ENCODE assay signal across 8 cellular contexts in the genomic region with DNA sequence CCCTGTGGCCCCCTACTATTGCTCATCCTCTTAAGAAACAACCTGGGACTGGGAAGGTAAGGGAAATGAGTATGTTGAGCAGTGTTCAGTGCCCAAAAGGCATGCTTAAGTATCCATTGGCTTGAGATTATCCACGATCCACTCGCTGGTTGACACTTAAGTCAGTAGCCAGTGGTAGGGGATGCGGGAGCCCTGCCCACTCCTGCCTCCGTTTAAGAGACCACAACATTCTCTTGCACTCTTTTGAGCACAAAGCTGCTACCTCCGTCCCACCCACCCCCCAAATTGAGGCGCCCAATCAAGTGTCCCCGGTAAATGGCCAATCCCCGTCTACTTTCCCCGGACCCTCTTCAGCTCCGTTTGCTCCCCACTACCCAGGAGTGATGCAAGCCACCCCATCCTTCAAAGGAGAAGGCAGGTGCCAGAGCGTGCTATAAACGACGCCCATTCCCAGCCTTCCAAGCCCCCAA. TPM values are rescaled to one million over a fixed set of nuclear protein-coding genes. Genes with fewer than 3 reads are reported as not detected.
A peak's percentile ranks its signal among the peaks of the same experiment; 100 is the strongest.
DNase-seq lines count a peak whose midpoint lies in the region; ATAC-seq and TF ChIP-seq lines count a peak whose summit lies in the region.

No MANE protein-coding gene starts in this region.

- H3K36me3 ChIP-seq in OCI-LY3 (replicated peaks; ENCODE audit: low read depth, low read length) (peaks cover 17% of the 10 kb centered on the region), endodermal cell (ENCODE audit: control insufficient read depth, insufficient read depth, low read length) (peaks cover 23% of the 10 kb centered on the region), osteoblast (ENCODE audit: insufficient read depth, low read length) (peaks cover 16% of the 10 kb centered on the region)

- H3K27ac ChIP-seq in OCI-LY3 (ENCODE audit: low read length) (no peak overlapping the region), endodermal cell (ENCODE audit: low read depth, low read length) (peak overlapping the region; percentile 57), osteoblast (ENCODE audit: low read depth, low read length) (peak overlapping the region; percentile 64)

- H3K4me2 ChIP-seq in OCI-LY3 (ENCODE audit: low read length) (peak overlapping the region; percentile 91), osteoblast (ENCODE audit: insufficient read depth, low read length) (peak overlapping the region; percentile 78)

- no peaks in the 10 kb centered on the region for H3K9me3 ChIP-seq in OCI-LY3 (ENCODE audit: insufficient read depth, low read length)
- no peaks in the 10 kb centered on the region for H3K9me3 ChIP-seq in endodermal cell (ENCODE audit: control insufficient read depth, low read length)
- no peaks in the 10 kb centered on the region for H3K9me3 ChIP-seq in osteoblast (ENCODE audit: low read depth, low read length)

- H3K27me3 ChIP-seq in OCI-LY3 (ENCODE audit: low read depth, low read length) (0 out of 2 replicates have a peak, but pooled peaks cover 5% of the 10 kb centered on the region), endodermal cell (ENCODE audit: control insufficient read depth, insufficient read depth, low read length, poor library complexity, severe bottlenecking) (peaks cover 32% of the 10 kb centered on the region), osteoblast (ENCODE audit: insufficient read depth, low read length) (peaks cover 16% of the 10 kb centered on the region)

- H3K4me1 Mint-ChIP-seq in endodermal cell = peaks cover 7% of the 10 kb centered on the region

- H4K20me1 ChIP-seq in OCI-LY3 (ENCODE audit: insufficient read depth, low read length) (no peaks in the 10 kb centered on the region), osteoblast (ENCODE audit: insufficient read depth, low read length) (no peaks in the 10 kb centered on the region)

- peak overlapping the region; percentile 95 for H3K27ac Mint-ChIP-seq in endodermal cell

- H3K9ac ChIP-seq in OCI-LY3 (ENCODE audit: low read length) (peak overlapping the region; percentile 85), endodermal cell (ENCODE audit: extremely low read depth, low read length, poor library complexity, severe bottlenecking) (peak overlapping the region; percentile 47)

- H3K4me1 ChIP-seq in OCI-LY3 (ENCODE audit: low read length) = 0 out of 2 replicates have a peak, but pooled peaks cover 4% of the 10 kb centered on the region
- no peaks in the 10 kb centered on the region for H3K4me1 ChIP-seq in endodermal cell (ENCODE audit: control insufficient read depth, insufficient read depth, low read length)
- H3K4me1 ChIP-seq in osteoblast (ENCODE audit: insufficient read depth, low read length) = no peaks in the 10 kb centered on the region

- peaks cover 33% of the 10 kb centered on the region for H3K27me3 Mint-ChIP-seq in endodermal cell (ENCODE audit: insufficient read depth)

- H3K79me2 ChIP-seq in OCI-LY3 (ENCODE audit: low read length) (no peaks in the 10 kb centered on the region), osteoblast (ENCODE audit: insufficient read depth, low read length) (no peaks in the 10 kb centered on the region)

- H3K4me3 ChIP-seq in OCI-LY3 (ENCODE audit: low read length) = peak overlapping the region; percentile 98
- H3K4me3 ChIP-seq in endodermal cell (ENCODE audit: low read length) = peak overlapping the region; percentile 78
- H3K4me3 ChIP-seq in osteoblast (ENCODE audit: insufficient read depth, low read length) = peak overlapping the region; percentile 76

- TF ChIP-seq CTCF in OCI-LY3 (IDR thresholded peaks at IDR 0.05; ENCODE audit: low read depth, low read length) (no peak), endodermal cell (conservative IDR thresholded peaks at IDR 0.05) (no peak), osteoblast (IDR thresholded peaks at IDR 0.05; ENCODE audit: extremely low read depth, low read depth, low read length) (no peak), omental fat pad (IDR thresholded peaks at IDR 0.05) (no peak), GM20000 (IDR thresholded peaks at IDR 0.05; ENCODE audit: extremely low read depth, missing control alignments) (no peak)

- no peak for ATAC-seq in omental fat pad (ENCODE audit: low FRiP score)

- H3K4me3 Mint-ChIP-seq in endodermal cell = peak overlapping the region; percentile 79

- peaks cover 30% of the 10 kb centered on the region for H3K36me3 Mint-ChIP-seq in endodermal cell (ENCODE audit: low read depth)

- DNase-seq in DMS53 (lab: John Stamatoyannopoulos, UW) (peak; percentile 53), DMS53 treated with DMSO at 0.1 percent for 48 hours (lab: John Stamatoyannopoulos, UW; ENCODE audit: unreplicated experiment) (no peak), endodermal cell (no peak), osteoblast (ENCODE audit: insufficient read length, low spot score, missing footprints) (peak; percentile 85), omental fat pad (ENCODE audit: low spot score) (no peak), hippocampal formation (lab: John Stamatoyannopoulos, UW) (no peak), GM20000 (ENCODE audit: low spot score) (no peak)

- 4% methylated on average over 13 of the region's 13 CpGs; no CpG with 5 or more reads in 1 of the 2 experiments for WGBS in endodermal cell (ENCODE audit: insufficient coverage in 1 of 2, insufficient read length in 1 of 2), 2 experiments

- H2AFZ ChIP-seq in OCI-LY3 (ENCODE audit: low read depth, low read length) (peak overlapping the region; percentile 70; the same call in 1 of the 2 replicates), osteoblast (ENCODE audit: low read length) (peak overlapping the region; percentile 92)

- H3K9me3 Mint-ChIP-seq in endodermal cell = peaks cover 37% of the 10 kb centered on the region

RNA-seq across cellular contexts. Expression of a gene that starts 25.0 kb away (rescaled TPM):
- 10 to 100 TPM; 15.6 to 24.9 TPM for total RNA-seq in endodermal cell
- polyA plus RNA-seq in endodermal cell (2013, experiment 1 of 2) = 13.2 TPM
- 10.3 TPM for polyA plus RNA-seq in endodermal cell (2013, experiment 2 of 2)
- total RNA-seq in osteoblast = 19.9 and 20.9 TPM in 2 replicates
- total RNA-seq in omental fat pad = 10 to 100 TPM; 12.5 to 31.6 (median 16.2) TPM

RNA-seq across cellular contexts. Expression of a gene that starts 51.5 kb away (rescaled TPM):
- 10 to 100 TPM; 24.5 to 29.9 TPM for total RNA-seq in endodermal cell
- 22.2 TPM for polyA plus RNA-seq in endodermal cell (2013, experiment 1 of 2)
- polyA plus RNA-seq in endodermal cell (2013, experiment 2 of 2) = 20.2 TPM
- total RNA-seq in osteoblast = 1.4 and 1.8 TPM in 2 replicates
- 1 to 10 TPM; 4.9 to 8.0 (median 5.2) TPM for total RNA-seq in omental fat pad

Comparison
In these comparisons a context has a peak if more than half of its experiments do, and no peak if none do; other contexts are left out.
1. DNase-seq: peak in DMS53 (single experiment) and osteoblast (single experiment); none in DMS53 treated with DMSO at 0.1 percent for 48 hours (single experiment), endodermal cell (single experiment), omental fat pad (single experiment), hippocampal formation (0 of 2) and GM20000 (single experiment).
2. Peak in every context shown above with its lines, with median percentiles within 50 percentile points of each other: H3K4me3 ChIP-seq.